12 cellular contexts compared by ENCODE assay signal in the genomic region with DNA sequence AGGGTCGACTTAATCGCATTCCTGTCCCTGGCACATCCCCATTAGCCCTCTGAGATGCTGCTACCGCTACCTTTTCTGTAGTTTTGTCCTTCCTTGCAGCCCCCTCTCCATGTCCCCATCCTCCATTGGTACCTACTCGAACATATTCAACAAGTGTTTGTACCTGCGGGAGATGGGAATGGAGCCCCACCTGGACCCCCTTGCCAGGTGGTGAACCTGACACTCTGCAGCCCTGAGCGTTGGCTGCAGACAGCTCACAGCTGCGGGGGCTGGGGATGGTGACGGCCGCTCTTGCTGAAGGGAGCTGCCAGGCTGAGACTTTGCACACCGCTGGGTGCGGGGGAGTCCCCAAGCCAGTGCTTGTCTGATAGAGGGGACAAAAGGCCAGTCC.
DNase-seq lines count a peak whose midpoint lies in the region; ATAC-seq and TF ChIP-seq lines count a peak whose summit lies in the region.
"Had no signal": no experiment of that assay in that cellular context is flagged by ENCODE, and none has a peak within 500 bp of the region (broad histone marks: within the 10 kb centered on the region; RNA-seq: fewer than 3 reads in every experiment).

No MANE protein-coding gene starts in this region.

- no peak overlapping the region for H3K4me2 ChIP-seq in HCT116 (ENCODE audit: low read length)
- peak overlapping the region; percentile 73 for H3K4me2 ChIP-seq in fibroblast of lung (ENCODE audit: extremely low read depth, insufficient read depth, low read length)

- no peaks in the 10 kb centered on the region for H3K79me2 ChIP-seq in HCT116 (ENCODE audit: insufficient read depth, low read length)
- H3K79me2 ChIP-seq in fibroblast of lung (ENCODE audit: control insufficient read depth, insufficient read depth, low read length) = no peaks in the 10 kb centered on the region

- in situ Hi-C loops in Panc1 (cut with HindIII; ENCODE audit: low pct_unique_long_range_greater_than_20kb, low sequenced_read_pairs) = no loop called here

- H3K9ac ChIP-seq in HCT116 (ENCODE audit: low read length) (no peak overlapping the region), fibroblast of lung (ENCODE audit: insufficient read depth, low read length) (no peak overlapping the region)
- H3K9ac ChIP-seq: BLaER1 treated with 17β-estradiol and CSF1 and Interleukin-3, amounts not matched to agents 10 nM and 100 nM had no signal

- H3K9me2 ChIP-seq in HCT116 (ENCODE audit: insufficient read depth) = no peaks in the 10 kb centered on the region

- no peak for DNase-seq in HCT116 (ENCODE audit: low read depth, low spot score)
- DNase-seq in Panc1 (ENCODE audit: low read depth, low spot score) = no peak
- DNase-seq in fibroblast of lung (ENCODE audit: low read depth in 2 of 2) = no peak
- peak; percentile 22 for DNase-seq in occipital lobe (lab: John Stamatoyannopoulos, UW)
- DNase-seq in suprapubic skin (ENCODE audit: low spot score in 2 of 2) = no peak
- no peak for DNase-seq in activated CD4-positive, alpha-beta T cell treated with anti-CD3 and anti-CD28 coated beads, Interleukin-2, amount 10 ng/mL, durations not matched to agents 7 days and 5 days
- DNase-seq: DMS79 treated with DMSO at 0.1 percent for 48 hours, NCI-H748 treated with DMSO at 0.1 percent for 48 hours, T-helper 9 cell had no signal

- ATAC-seq in HCT116 (peak; percentile 15; the same call in 1 of the 2 replicates), Panc1 (0 out of 2 replicates have a peak, but pooled peaks have one; percentile 28), HG02678 (IDR thresholded peaks at IDR 0.05; ENCODE audit: unreplicated experiment) (no peak)

- no TSS peak for BruUV-seq in HCT116 (replicated peaks; lab: Mats Ljungman, UMichigan)
- no TSS peak for BruUV-seq in Panc1 (replicated peaks; lab: Mats Ljungman, UMichigan)

- no peaks in the 10 kb centered on the region for H3K4me1 ChIP-seq in HCT116 (ENCODE audit: control insufficient read depth in 1 of 2, insufficient read depth in 2 of 2, low read length in 2 of 2)
- H3K4me1 ChIP-seq in Panc1 (ENCODE audit: control insufficient read depth, insufficient read depth, low read length) = peaks cover 6% of the 10 kb centered on the region; the same call in 1 of the 2 replicates
- peaks cover 6% of the 10 kb centered on the region for H3K4me1 ChIP-seq in fibroblast of lung (ENCODE audit: control insufficient read depth, extremely low read depth, insufficient read depth, low read length)
- peaks cover 18% of the 10 kb centered on the region for H3K4me1 ChIP-seq in suprapubic skin

- peaks cover 15% of the 10 kb centered on the region; the same call in 1 of the 2 replicates for H3K27me3 ChIP-seq in HCT116 (ENCODE audit: insufficient read depth, low read length)
- H3K27me3 ChIP-seq in Panc1 (ENCODE audit: control insufficient read depth, insufficient read depth, low read length) = no peaks in the 10 kb centered on the region; the same call in 1 of the 2 replicates
- no peaks in the 10 kb centered on the region for H3K27me3 ChIP-seq in fibroblast of lung (ENCODE audit: control insufficient read depth, insufficient read depth, low read length)
- H3K27me3 ChIP-seq in suprapubic skin = peaks cover 34% of the 10 kb centered on the region
- H3K27me3 ChIP-seq: BLaER1 treated with 17β-estradiol and CSF1 and Interleukin-3, amounts not matched to agents 10 nM and 100 nM had no signal

- peaks cover 7% of the 10 kb centered on the region for H3K27me3 Mint-ChIP-seq in activated CD4-positive, alpha-beta T cell treated with anti-CD3 and anti-CD28 coated beads, Interleukin-2, amount 10 ng/mL, durations not matched to agents 7 days and 5 days

- H3K36me3 Mint-ChIP-seq in activated CD4-positive, alpha-beta T cell treated with anti-CD3 and anti-CD28 coated beads, Interleukin-2, amount 10 ng/mL, durations not matched to agents 7 days and 5 days (ENCODE audit: low read depth) = no peaks in the 10 kb centered on the region

- RAD21 ChIA-PET in HCT116 (lab: Charles Lee; ENCODE audit: low non-redundant PET in 1 of 2, low total read pairs in 2 of 2, uncharacterized antibody in 2 of 2, unreplicated experiment in 2 of 2) = interaction anchor here in 1 of 2 experiments (0.7 kb wide), 1 partner anchor 162 kb away, joined by 3 read pairs; no protein-coding TSS in a partner anchor

- H2AFZ ChIP-seq in HCT116 (ENCODE audit: low read depth, low read length, poor library complexity, severe bottlenecking) (no peak overlapping the region), fibroblast of lung (ENCODE audit: low read length) (peak overlapping the region; percentile 71)

- H3K27ac ChIP-seq in HCT116 (ENCODE audit: low read depth, low read length) = no peak overlapping the region
- no peak overlapping the region for H3K27ac ChIP-seq in Panc1 (ENCODE audit: low read length)
- no peak overlapping the region for H3K27ac ChIP-seq in fibroblast of lung (ENCODE audit: insufficient read depth, low read length)
- H3K27ac ChIP-seq in suprapubic skin = no peak overlapping the region

- H3K4me3 ChIP-seq in HCT116 (replicated peaks in 1 of 2; ENCODE audit: low read depth in 1 of 2, low read length in 2 of 2) (no peak overlapping the region), Panc1 (ENCODE audit: low read depth in 2 of 2, low read length in 2 of 2) (peak overlapping the region in 1 of 2 experiments; percentile 38; a peak in 2 of 4 replicates), fibroblast of lung (replicated peaks in 1 of 4; ENCODE audit: control extremely low read depth in 1 of 4, insufficient read depth in 1 of 4, low read depth in 3 of 4, low read length in 4 of 4) (peak overlapping the region in 2 of 4 experiments; percentile 9 to 18), suprapubic skin (no peak overlapping the region)
- H3K4me3 ChIP-seq: BLaER1 treated with 17β-estradiol and CSF1 and Interleukin-3, amounts not matched to agents 10 nM and 100 nM had no signal

- no peak overlapping the region for H3K27ac Mint-ChIP-seq in activated CD4-positive, alpha-beta T cell treated with anti-CD3 and anti-CD28 coated beads, Interleukin-2, amount 10 ng/mL, durations not matched to agents 7 days and 5 days
- H3K27ac Mint-ChIP-seq: activated T-helper 2 cell treated with anti-CD3 and anti-CD28 coated beads, Interferon-gamma antibody, Interleukin-2, Interleukin-4, amounts not matched to agents 10 μg/mL and 5 μg/mL and 100 μg/mL, durations not matched to agents 14 hours and 24 hours and 36 hours had no signal

- TF ChIP-seq RAD21 in HCT116 (IDR thresholded peaks at IDR 0.05; ENCODE audit: low read depth) = no peak

- no peak overlapping the region for H3K4me3 Mint-ChIP-seq in activated CD4-positive, alpha-beta T cell treated with anti-CD3 and anti-CD28 coated beads, Interleukin-2, amount 10 ng/mL, durations not matched to agents 7 days and 5 days

- 36% methylated on average over 11 of the region's 11 CpGs for WGBS in suprapubic skin

- H3K36me3 ChIP-seq in HCT116 (ENCODE audit: control insufficient read depth in 1 of 2, insufficient read depth in 2 of 2, low read length in 2 of 2) (no peaks in the 10 kb centered on the region), Panc1 (ENCODE audit: control insufficient read depth, insufficient read depth, low read length) (no peaks in the 10 kb centered on the region), fibroblast of lung (ENCODE audit: control insufficient read depth, insufficient read depth, low read length) (no peaks in the 10 kb centered on the region), suprapubic skin (no peaks in the 10 kb centered on the region)
- H3K36me3 ChIP-seq: BLaER1 treated with 17β-estradiol and CSF1 and Interleukin-3, amounts not matched to agents 10 nM and 100 nM had no signal

- no peaks in the 10 kb centered on the region for H3K9me3 Mint-ChIP-seq in activated CD4-positive, alpha-beta T cell treated with anti-CD3 and anti-CD28 coated beads, Interleukin-2, amount 10 ng/mL, durations not matched to agents 7 days and 5 days
- H3K9me3 Mint-ChIP-seq: activated T-helper 2 cell treated with anti-CD3 and anti-CD28 coated beads, Interferon-gamma antibody, Interleukin-2, Interleukin-4, amounts not matched to agents 10 μg/mL and 5 μg/mL and 100 μg/mL, durations not matched to agents 14 hours and 24 hours and 36 hours had no signal

- TF ChIP-seq CTCF in HCT116 (IDR thresholded peaks at IDR 0.05 in 2 of 3, conservative IDR thresholded peaks at IDR 0.05 in 1 of 3; ENCODE audit: borderline replicate concordance in 1 of 3, insufficient read depth in 1 of 3, low read depth in 2 of 3, low read length in 2 of 3) (peak in 1 of 3 experiments; percentile 10; a peak in 1 of 6 replicates), Panc1 (IDR thresholded peaks at IDR 0.05) (peak; percentile 38), fibroblast of lung (conservative IDR thresholded peaks at IDR 0.05 in 1 of 2, IDR thresholded peaks at IDR 0.05 in 1 of 2; ENCODE audit: low read depth in 1 of 2, low read length in 2 of 2) (no peak), suprapubic skin (IDR thresholded peaks at IDR 0.05) (no peak)

- no peak for TF ChIP-seq EP300 in suprapubic skin (IDR thresholded peaks at IDR 0.05)

- POLR2A ChIA-PET in HCT116 (lab: Charles Lee) = no interaction called here
- POLR2A ChIA-PET in Panc1 (lab: Charles Lee) = no interaction called here
- POLR2A ChIA-PET in activated CD4-positive, alpha-beta T cell treated with anti-CD3 and anti-CD28 coated beads, Interleukin-2, amount 10 ng/mL, durations not matched to agents 7 days and 5 days (lab: Charles Lee) = no interaction called here

- CTCF ChIA-PET in HCT116 (lab: Charles Lee) (no interaction called here), Panc1 (lab: Charles Lee) (interaction anchor here (0.6 kb wide), 1 partner anchor 160 kb away, joined by 3 read pairs; no protein-coding TSS in a partner anchor)
- CTCF ChIA-PET in activated CD4-positive, alpha-beta T cell treated with anti-CD3 and anti-CD28 coated beads, Interleukin-2, amount 10 ng/mL, durations not matched to agents 7 days and 5 days (lab: Charles Lee) = no interaction called here

- H3K4me1 Mint-ChIP-seq in activated CD4-positive, alpha-beta T cell treated with anti-CD3 and anti-CD28 coated beads, Interleukin-2, amount 10 ng/mL, durations not matched to agents 7 days and 5 days = no peaks in the 10 kb centered on the region

- TF ChIP-seq POLR2A in HCT116 (IDR thresholded peaks at IDR 0.05; ENCODE audit: borderline replicate concordance, extremely low read depth, insufficient read depth, insufficient read length) (no peak), suprapubic skin (IDR thresholded peaks at IDR 0.05) (no peak)

- H4K20me1 ChIP-seq in HCT116 (ENCODE audit: insufficient read depth) (no peaks in the 10 kb centered on the region), fibroblast of lung (ENCODE audit: control insufficient read depth, extremely low read depth, insufficient read depth, low read length) (no peaks in the 10 kb centered on the region)
- H4K20me1 ChIP-seq: BLaER1 treated with 17β-estradiol and CSF1 and Interleukin-3, amounts not matched to agents 10 nM and 100 nM had no signal

- H3K9me3 ChIP-seq in HCT116 (ENCODE audit: control insufficient read depth in 1 of 2, insufficient read depth in 1 of 2, low read depth in 1 of 2, low read length in 2 of 2) = no peaks in the 10 kb centered on the region
- no peaks in the 10 kb centered on the region for H3K9me3 ChIP-seq in Panc1 (ENCODE audit: control insufficient read depth, insufficient read depth, low read depth, low read length)
- no peaks in the 10 kb centered on the region for H3K9me3 ChIP-seq in fibroblast of lung (ENCODE audit: control insufficient read depth, insufficient read depth, low read depth, low read length)
- no peaks in the 10 kb centered on the region for H3K9me3 ChIP-seq in suprapubic skin

- intact Hi-C loops in HCT116 (cut with micrococcal nuclease) = no loop called here
- intact Hi-C loops in Panc1 (cut with micrococcal nuclease; ENCODE audit: unreplicated experiment) = no loop called here
